Comparison of ENCODE assay signal across 8 cellular contexts in the genomic region with DNA sequence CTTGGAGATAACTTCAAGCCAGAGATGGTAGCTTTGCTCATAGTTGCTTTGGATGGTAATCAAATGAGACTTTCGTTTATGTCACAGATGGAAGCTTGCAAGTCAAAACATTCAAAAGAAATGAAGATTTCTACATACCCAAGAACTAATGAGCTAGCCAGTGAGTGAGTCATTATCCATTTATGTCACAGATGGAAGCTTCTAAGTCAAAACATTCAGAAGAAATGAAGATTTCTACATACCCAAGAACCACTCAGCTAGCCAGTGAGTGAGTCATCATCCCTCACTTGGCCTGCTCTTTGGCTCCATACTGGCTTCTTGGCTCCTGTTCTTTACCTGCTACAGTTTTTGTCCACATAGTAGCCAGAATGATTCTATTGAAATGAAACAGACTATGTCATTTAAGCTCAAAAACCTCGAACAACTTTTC.
A peak's percentile ranks its signal among the peaks of the same experiment; 100 is the strongest.
DNase-seq lines count a peak whose midpoint lies in the region; ATAC-seq and TF ChIP-seq lines count a peak whose summit lies in the region.

No MANE protein-coding gene starts in this region.

- TF ChIP-seq CTCF in GM13977 (IDR thresholded peaks at IDR 0.05; ENCODE audit: extremely low read depth, insufficient read depth, missing control alignments) (no peak), WTC11 (IDR thresholded peaks at IDR 0.05) (no peak)

- CTCF ChIA-PET in WTC11 (lab: Charles Lee), result interaction anchor here (0.9 kb wide), 1 partner anchor 690 kb away, joined by 4 read pairs; no protein-coding TSS in a partner anchor

- H3K27ac ChIP-seq in epithelial cell of prostate, result no peak overlapping the region

- no peak overlapping the region for H3K4me3 ChIP-seq in skeletal muscle cell (ENCODE audit: low read depth, low read length)

- H3K4me3 Mint-ChIP-seq in WTC11, result no peak overlapping the region

- DNase-seq in GM04503 (ENCODE audit: low read depth) (peak; percentile 99), NOMO-1 (lab: John Stamatoyannopoulos, UW; ENCODE audit: unreplicated experiment in 2 of 2) (peak; percentile 56 to 87), epithelial cell of prostate (ENCODE audit: low read depth, low spot score) (peak; percentile 82), skeletal muscle cell (ENCODE audit: low read depth) (peak; percentile 99), GM13977 (ENCODE audit: low spot score) (no peak), NCI-H128 (lab: John Stamatoyannopoulos, UW; ENCODE audit: unreplicated experiment) (no peak), WTC11 (ENCODE audit: low spot score) (no peak)

- H3K9me3 Mint-ChIP-seq in WTC11, result peaks cover 8% of the 10 kb centered on the region

- in situ Hi-C loops in GM13977 (cut with MboI; ENCODE audit: low pct_unique_long_range_greater_than_20kb, low sequenced_read_pairs, unreplicated experiment), result no loop called here

- no peak overlapping the region for H3K27ac Mint-ChIP-seq in WTC11

- no peaks in the 10 kb centered on the region for H3K36me3 Mint-ChIP-seq in WTC11

- H3K27me3 Mint-ChIP-seq in WTC11 (ENCODE audit: low read depth), result no peaks in the 10 kb centered on the region

- POLR2A ChIA-PET in WTC11 (lab: Charles Lee), result no interaction called here

- ATAC-seq in WTC11 (no peak), HG02852 (IDR thresholded peaks at IDR 0.05; ENCODE audit: unreplicated experiment) (no peak)

- no peaks in the 10 kb centered on the region for H3K4me1 Mint-ChIP-seq in WTC11

TF ChIP-seq in WTC11, 78 proteins besides CTCF, POLR2A, EP300 and RAD21:
- TF ChIP-seq GABPB1 (CRISPR knock-in tag; IDR thresholded peaks at IDR 0.05) (no peak), TEAD1 (CRISPR knock-in tag; IDR thresholded peaks at IDR 0.05) (no peak), TCF7 (CRISPR knock-in tag; IDR thresholded peaks at IDR 0.05; ENCODE audit: low read depth) (no peak), ATF1 (CRISPR knock-in tag; IDR thresholded peaks at IDR 0.05) (no peak), FOXK1 (CRISPR knock-in tag; IDR thresholded peaks at IDR 0.05) (no peak), FOXP1 (CRISPR knock-in tag; IDR thresholded peaks at IDR 0.05; ENCODE audit: borderline replicate concordance) (no peak)
- TF ChIP-seq, protein P1, sequence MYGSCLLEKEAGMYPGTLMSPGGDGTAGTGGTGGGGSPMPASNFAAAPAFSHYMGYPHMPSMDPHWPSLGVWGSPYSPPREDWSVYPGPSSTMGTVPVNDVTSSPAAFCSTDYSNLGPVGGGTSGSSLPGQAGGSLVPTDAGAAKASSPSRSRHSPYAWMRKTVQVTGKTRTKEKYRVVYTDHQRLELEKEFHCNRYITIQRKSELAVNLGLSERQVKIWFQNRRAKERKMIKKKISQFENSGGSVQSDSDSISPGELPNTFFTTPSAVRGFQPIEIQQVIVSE (CRISPR knock-in tag; IDR thresholded peaks at IDR 0.05; ENCODE audit: borderline replicate concordance), result no peak
- TF ChIP-seq, protein P2, sequence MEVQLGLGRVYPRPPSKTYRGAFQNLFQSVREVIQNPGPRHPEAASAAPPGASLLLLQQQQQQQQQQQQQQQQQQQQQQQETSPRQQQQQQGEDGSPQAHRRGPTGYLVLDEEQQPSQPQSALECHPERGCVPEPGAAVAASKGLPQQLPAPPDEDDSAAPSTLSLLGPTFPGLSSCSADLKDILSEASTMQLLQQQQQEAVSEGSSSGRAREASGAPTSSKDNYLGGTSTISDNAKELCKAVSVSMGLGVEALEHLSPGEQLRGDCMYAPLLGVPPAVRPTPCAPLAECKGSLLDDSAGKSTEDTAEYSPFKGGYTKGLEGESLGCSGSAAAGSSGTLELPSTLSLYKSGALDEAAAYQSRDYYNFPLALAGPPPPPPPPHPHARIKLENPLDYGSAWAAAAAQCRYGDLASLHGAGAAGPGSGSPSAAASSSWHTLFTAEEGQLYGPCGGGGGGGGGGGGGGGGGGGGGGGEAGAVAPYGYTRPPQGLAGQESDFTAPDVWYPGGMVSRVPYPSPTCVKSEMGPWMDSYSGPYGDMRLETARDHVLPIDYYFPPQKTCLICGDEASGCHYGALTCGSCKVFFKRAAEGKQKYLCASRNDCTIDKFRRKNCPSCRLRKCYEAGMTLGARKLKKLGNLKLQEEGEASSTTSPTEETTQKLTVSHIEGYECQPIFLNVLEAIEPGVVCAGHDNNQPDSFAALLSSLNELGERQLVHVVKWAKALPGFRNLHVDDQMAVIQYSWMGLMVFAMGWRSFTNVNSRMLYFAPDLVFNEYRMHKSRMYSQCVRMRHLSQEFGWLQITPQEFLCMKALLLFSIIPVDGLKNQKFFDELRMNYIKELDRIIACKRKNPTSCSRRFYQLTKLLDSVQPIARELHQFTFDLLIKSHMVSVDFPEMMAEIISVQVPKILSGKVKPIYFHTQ (CRISPR knock-in tag; IDR thresholded peaks at IDR 0.05), result no peak
- TF ChIP-seq, protein P3, sequence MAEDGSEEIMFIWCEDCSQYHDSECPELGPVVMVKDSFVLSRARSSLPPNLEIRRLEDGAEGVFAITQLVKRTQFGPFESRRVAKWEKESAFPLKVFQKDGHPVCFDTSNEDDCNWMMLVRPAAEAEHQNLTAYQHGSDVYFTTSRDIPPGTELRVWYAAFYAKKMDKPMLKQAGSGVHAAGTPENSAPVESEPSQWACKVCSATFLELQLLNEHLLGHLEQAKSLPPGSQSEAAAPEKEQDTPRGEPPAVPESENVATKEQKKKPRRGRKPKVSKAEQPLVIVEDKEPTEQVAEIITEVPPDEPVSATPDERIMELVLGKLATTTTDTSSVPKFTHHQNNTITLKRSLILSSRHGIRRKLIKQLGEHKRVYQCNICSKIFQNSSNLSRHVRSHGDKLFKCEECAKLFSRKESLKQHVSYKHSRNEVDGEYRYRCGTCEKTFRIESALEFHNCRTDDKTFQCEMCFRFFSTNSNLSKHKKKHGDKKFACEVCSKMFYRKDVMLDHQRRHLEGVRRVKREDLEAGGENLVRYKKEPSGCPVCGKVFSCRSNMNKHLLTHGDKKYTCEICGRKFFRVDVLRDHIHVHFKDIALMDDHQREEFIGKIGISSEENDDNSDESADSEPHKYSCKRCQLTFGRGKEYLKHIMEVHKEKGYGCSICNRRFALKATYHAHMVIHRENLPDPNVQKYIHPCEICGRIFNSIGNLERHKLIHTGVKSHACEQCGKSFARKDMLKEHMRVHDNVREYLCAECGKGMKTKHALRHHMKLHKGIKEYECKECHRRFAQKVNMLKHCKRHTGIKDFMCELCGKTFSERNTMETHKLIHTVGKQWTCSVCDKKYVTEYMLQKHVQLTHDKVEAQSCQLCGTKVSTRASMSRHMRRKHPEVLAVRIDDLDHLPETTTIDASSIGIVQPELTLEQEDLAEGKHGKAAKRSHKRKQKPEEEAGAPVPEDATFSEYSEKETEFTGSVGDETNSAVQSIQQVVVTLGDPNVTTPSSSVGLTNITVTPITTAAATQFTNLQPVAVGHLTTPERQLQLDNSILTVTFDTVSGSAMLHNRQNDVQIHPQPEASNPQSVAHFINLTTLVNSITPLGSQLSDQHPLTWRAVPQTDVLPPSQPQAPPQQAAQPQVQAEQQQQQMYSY (CRISPR knock-in tag; IDR thresholded peaks at IDR 0.05), result no peak

Comparison
In these comparisons a context has a peak if more than half of its experiments do, and no peak if none do; other contexts are left out.
1. DNase-seq: peak in GM04503 (single experiment), NOMO-1 (2 of 2), epithelial cell of prostate (single experiment) and skeletal muscle cell (single experiment); none in GM13977 (single experiment), NCI-H128 (single experiment) and WTC11 (single experiment).